In genomic region chr3:132318451-132318850, GRCh38 we compare ENCODE assay signal across 1 cellular context.
TF ChIP-seq lines count a peak whose summit lies in the region.

No MANE protein-coding gene starts in this region.

TF ChIP-seq in H1, 55 proteins besides CTCF, POLR2A, EP300 and RAD21:
- TF ChIP-seq KDM1A (IDR thresholded peaks at IDR 0.05; ENCODE audit: borderline replicate concordance, low read length) = no peak
